In the genomic region with DNA sequence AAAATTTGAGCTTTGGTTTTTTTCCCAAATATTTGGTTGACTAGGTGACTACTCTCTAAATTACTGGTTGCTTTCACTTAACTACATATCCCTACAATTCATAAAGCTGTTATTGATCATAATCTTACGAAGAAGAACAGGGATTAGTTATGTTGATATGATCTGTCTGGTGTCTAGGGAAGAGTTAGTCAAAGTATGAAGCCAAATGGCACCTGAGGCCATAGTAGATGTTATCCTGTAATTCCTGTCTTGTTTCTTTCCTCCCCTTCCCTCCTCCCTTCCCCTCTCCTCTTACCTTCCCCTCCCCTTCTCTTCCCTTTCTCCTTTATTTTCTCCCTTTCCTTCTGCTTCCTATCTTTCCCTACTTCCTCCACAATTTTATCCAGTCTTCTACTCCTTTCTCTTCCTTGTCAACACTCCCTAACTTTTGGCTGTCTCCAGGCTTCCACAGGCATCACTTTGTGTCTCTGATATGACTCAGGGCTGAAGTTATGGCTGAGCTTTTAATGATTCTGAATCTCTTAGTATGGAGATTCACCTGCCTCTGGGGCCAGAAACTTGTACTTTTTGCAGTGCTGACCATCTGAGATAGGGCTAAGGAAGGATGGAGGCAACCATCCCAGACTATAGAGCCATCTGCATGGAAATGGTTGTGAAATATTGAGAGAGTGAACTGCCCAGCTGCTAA, we compare ENCODE assay signal across 1 cellular context.
TF ChIP-seq lines count a peak whose summit lies in the region.

No MANE protein-coding gene starts in this region.

TF ChIP-seq in WTC11, 78 proteins besides CTCF, POLR2A, EP300 and RAD21 (continued from another document):
- TF ChIP-seq E2F5 (CRISPR knock-in tag; IDR thresholded peaks at IDR 0.05), result no peak
- no peak for TF ChIP-seq SMAD3 (CRISPR knock-in tag; IDR thresholded peaks at IDR 0.05; ENCODE audit: borderline replicate concordance)
- TF ChIP-seq, protein P1, sequence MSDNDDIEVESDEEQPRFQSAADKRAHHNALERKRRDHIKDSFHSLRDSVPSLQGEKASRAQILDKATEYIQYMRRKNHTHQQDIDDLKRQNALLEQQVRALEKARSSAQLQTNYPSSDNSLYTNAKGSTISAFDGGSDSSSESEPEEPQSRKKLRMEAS (CRISPR knock-in tag; IDR thresholded peaks at IDR 0.05), result no peak
- no peak for TF ChIP-seq RELA (CRISPR knock-in tag; IDR thresholded peaks at IDR 0.05; ENCODE audit: borderline replicate concordance)
- TF ChIP-seq ETV6 (CRISPR knock-in tag; IDR thresholded peaks at IDR 0.05), result no peak
- TF ChIP-seq, protein P2, sequence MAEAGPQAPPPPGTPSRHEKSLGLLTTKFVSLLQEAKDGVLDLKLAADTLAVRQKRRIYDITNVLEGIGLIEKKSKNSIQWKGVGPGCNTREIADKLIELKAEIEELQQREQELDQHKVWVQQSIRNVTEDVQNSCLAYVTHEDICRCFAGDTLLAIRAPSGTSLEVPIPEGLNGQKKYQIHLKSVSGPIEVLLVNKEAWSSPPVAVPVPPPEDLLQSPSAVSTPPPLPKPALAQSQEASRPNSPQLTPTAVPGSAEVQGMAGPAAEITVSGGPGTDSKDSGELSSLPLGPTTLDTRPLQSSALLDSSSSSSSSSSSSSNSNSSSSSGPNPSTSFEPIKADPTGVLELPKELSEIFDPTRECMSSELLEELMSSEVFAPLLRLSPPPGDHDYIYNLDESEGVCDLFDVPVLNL (CRISPR knock-in tag; IDR thresholded peaks at IDR 0.05; ENCODE audit: borderline replicate concordance, low read depth), result no peak
- no peak for TF ChIP-seq ESRRA (CRISPR knock-in tag; IDR thresholded peaks at IDR 0.05; ENCODE audit: borderline replicate concordance)
- no peak for TF ChIP-seq MYBL2 (CRISPR knock-in tag; IDR thresholded peaks at IDR 0.05)
- TF ChIP-seq ZNF232 (CRISPR knock-in tag; IDR thresholded peaks at IDR 0.05), result no peak
- no peak for TF ChIP-seq ZNF396 (CRISPR knock-in tag; IDR thresholded peaks at IDR 0.05; ENCODE audit: borderline replicate concordance)
- TF ChIP-seq ELF4 (CRISPR knock-in tag; IDR thresholded peaks at IDR 0.05; ENCODE audit: low read depth), result no peak
- no peak for TF ChIP-seq CREM (CRISPR knock-in tag; IDR thresholded peaks at IDR 0.05)
- TF ChIP-seq, protein P3, sequence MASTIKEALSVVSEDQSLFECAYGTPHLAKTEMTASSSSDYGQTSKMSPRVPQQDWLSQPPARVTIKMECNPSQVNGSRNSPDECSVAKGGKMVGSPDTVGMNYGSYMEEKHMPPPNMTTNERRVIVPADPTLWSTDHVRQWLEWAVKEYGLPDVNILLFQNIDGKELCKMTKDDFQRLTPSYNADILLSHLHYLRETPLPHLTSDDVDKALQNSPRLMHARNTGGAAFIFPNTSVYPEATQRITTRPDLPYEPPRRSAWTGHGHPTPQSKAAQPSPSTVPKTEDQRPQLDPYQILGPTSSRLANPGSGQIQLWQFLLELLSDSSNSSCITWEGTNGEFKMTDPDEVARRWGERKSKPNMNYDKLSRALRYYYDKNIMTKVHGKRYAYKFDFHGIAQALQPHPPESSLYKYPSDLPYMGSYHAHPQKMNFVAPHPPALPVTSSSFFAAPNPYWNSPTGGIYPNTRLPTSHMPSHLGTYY (CRISPR knock-in tag; IDR thresholded peaks at IDR 0.05), result no peak
- TF ChIP-seq, protein P4, sequence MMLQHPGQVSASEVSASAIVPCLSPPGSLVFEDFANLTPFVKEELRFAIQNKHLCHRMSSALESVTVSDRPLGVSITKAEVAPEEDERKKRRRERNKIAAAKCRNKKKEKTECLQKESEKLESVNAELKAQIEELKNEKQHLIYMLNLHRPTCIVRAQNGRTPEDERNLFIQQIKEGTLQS (CRISPR knock-in tag; conservative IDR thresholded peaks at IDR 0.05), result no peak
- no peak for TF ChIP-seq MLX (CRISPR knock-in tag; IDR thresholded peaks at IDR 0.05)
